ENCODE assay signal across 26 cellular contexts in the genomic region with DNA sequence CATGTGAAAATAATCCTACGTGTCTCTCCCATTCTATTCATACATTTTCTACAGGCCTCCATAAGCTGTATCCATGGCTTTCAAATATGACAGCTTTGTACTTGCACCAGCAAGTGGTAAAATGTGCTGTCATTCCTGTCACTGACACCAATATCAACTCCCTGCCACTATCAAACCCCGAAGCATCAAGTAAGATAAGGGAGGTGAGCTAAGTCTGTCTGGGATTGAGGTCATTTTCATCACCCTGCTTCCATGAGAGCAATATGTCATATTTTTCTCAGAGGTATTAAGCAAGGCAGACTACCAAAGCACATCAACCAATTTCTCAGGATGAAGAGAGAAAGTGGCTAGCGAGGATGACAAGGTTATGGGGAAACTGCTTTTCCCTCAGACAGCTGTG. TPM values are rescaled to one million over a fixed set of nuclear protein-coding genes. Genes with fewer than 3 reads are reported as not detected.
"Had no signal": no experiment of that assay in that cellular context is flagged by ENCODE, and none has a peak within 500 bp of the region (broad histone marks: within the 10 kb centered on the region; RNA-seq: fewer than 3 reads in every experiment).

No MANE protein-coding gene starts in this region.

- H3K9ac ChIP-seq: neural progenitor cell, parathyroid adenoma had no signal

- H2AFZ ChIP-seq: neural progenitor cell, parathyroid adenoma had no signal

- H3K27ac ChIP-seq: adrenal gland, ascending aorta, neural progenitor cell, parathyroid adenoma, skin epidermis, testis, transverse colon, vagina had no signal

- FAIRE-seq: endothelial cell of umbilical vein, islet of Langerhans had no signal

- H3K9me3 ChIP-seq: adrenal gland, ascending aorta, testis, transverse colon, vagina had no signal

- ATAC-seq: activated CD4-positive, alpha-beta T cell treated with anti-CD3 and anti-CD28 coated beads for 36 hours; esophagus mucosa; naive thymus-derived CD8-positive, alpha-beta T cell; sciatic nerve; stimulated activated naive CD8-positive, alpha-beta T cell treated with anti-CD3 and anti-CD28 coated beads, Interleukin-15, Interleukin-2, amounts not matched to agents 100 U/mL and 50 U/mL, for 24 hours had no signal

- H3K4me2 ChIP-seq: neural progenitor cell had no signal

- DNase-seq: activated CD4-positive, alpha-beta T cell treated with anti-CD3 and anti-CD28 coated beads for 36 hours; activated CD4-positive, CD25-positive, alpha-beta regulatory T cell; activated effector memory CD4-positive, alpha-beta T cell treated with Interleukin-2 at 50 U/mL for 16 hours; activated naive CD4-positive, alpha-beta T cell treated with Interleukin-2 at 50 U/mL for 16 hours; adrenal gland; caudate nucleus; foreskin melanocyte; naive thymus-derived CD8-positive, alpha-beta T cell; occipital lobe; stimulated activated CD4-positive, alpha-beta T cell treated with anti-CD3 and anti-CD28 coated beads, Interleukin-12 subunit alpha, Interleukin-12 subunit beta, amount 100 ng/mL, for 4 hours; stimulated activated CD4-positive, alpha-beta T cell treated with anti-CD3 and anti-CD28 coated beads, Interleukin-4, amount 100 ng/mL, for 1 hour; stimulated activated naive CD8-positive, alpha-beta T cell treated with anti-CD3 and anti-CD28 coated beads, Interleukin-15, Interleukin-2, amounts not matched to agents 100 U/mL and 50 U/mL, for 24 hours; testis; transverse colon had no signal

- H3K4me3 ChIP-seq: adrenal gland, ascending aorta, neural progenitor cell, skin epidermis, testis, transverse colon, vagina had no signal

- H3K4me1 ChIP-seq: ascending aorta, neural progenitor cell, parathyroid adenoma, testis, transverse colon had no signal

- H3K79me2 ChIP-seq: parathyroid adenoma had no signal

- H3K36me3 ChIP-seq: adrenal gland, ascending aorta, neural progenitor cell, transverse colon, vagina had no signal

- H3K27me3 ChIP-seq: adrenal gland, ascending aorta, neural progenitor cell, testis, transverse colon, vagina had no signal

RNA-seq across cellular contexts. Expression of a gene that starts 11.1 kb away (rescaled TPM):
- total RNA-seq: activated CD4-positive, alpha-beta T cell treated with anti-CD3 and anti-CD28 coated beads for 36 hours; ascending aorta; endothelial cell of umbilical vein; esophagus mucosa; glomerular endothelial cell; liver; naive thymus-derived CD8-positive, alpha-beta T cell; sciatic nerve; T-helper 1 cell treated with Interleukin-12 subunit alpha and Interleukin-12 subunit beta and Interleukin-4 antibody, amounts not matched to agents 30 ng/mL and 1 ng/mL, for 36 hours; testis had no signal
- polyA plus RNA-seq: endothelial cell of umbilical vein had no signal
